In genomic region chr10:96910488-96911395, GRCh38 we compare ENCODE assay signal across 8 cellular contexts.
DNase-seq lines count a peak whose midpoint lies in the region; ATAC-seq and TF ChIP-seq lines count a peak whose summit lies in the region.

No MANE protein-coding gene starts in this region.

- DNase-seq in AG08395 (ENCODE audit: low spot score) (peak; percentile 24), GM10248 (ENCODE audit: extremely low spot score) (peak; percentile 57), NCI-H69 (lab: John Stamatoyannopoulos, UW) (peak; percentile 28), choroid plexus epithelial cell (ENCODE audit: low read depth) (peak; percentile 63), medulla oblongata (ENCODE audit: extremely low spot score) (peak; percentile 57)

- ATAC-seq in GM19324 (IDR thresholded peaks at IDR 0.05; ENCODE audit: low FRiP score, unreplicated experiment): no peak
- ATAC-seq in HG02852 (IDR thresholded peaks at IDR 0.05; ENCODE audit: unreplicated experiment): no peak
- ATAC-seq in GM19035 (IDR thresholded peaks at IDR 0.05; ENCODE audit: unreplicated experiment): no peak

- CTCF ChIA-PET in GM10248 (lab: Yijun Ruan, JAX): interaction anchor here (0.6 to 3.8 kb wide), 29 partner anchors 9 to 278 kb away, joined by 3 to 30 read pairs (median 6); no protein-coding TSS in a partner anchor

- POLR2A ChIA-PET in GM10248 (lab: Yijun Ruan, JAX): no interaction called here

- peak; percentile 72 for TF ChIP-seq CTCF in GM10248 (IDR thresholded peaks at IDR 0.05; ENCODE audit: control extremely low read depth, extremely low read depth, low read depth, missing control alignments)
- TF ChIP-seq CTCF in choroid plexus epithelial cell (conservative IDR thresholded peaks at IDR 0.05; ENCODE audit: low read depth, low read length): peak; percentile 68

- H3K4me3 ChIP-seq in choroid plexus epithelial cell (ENCODE audit: low read depth, low read length): no peak overlapping the region
